Comparison of ENCODE assay signal across 2 cellular contexts in genomic region chr1:93807301-93807930, GRCh38.
TF ChIP-seq lines count a peak whose summit lies in the region.

No MANE protein-coding gene starts in this region.

TF ChIP-seq in IMR-90, 13 proteins besides CTCF, POLR2A, EP300 and RAD21:
- TF ChIP-seq MAFK (IDR thresholded peaks at IDR 0.05; ENCODE audit: low read depth, low read length) (no peak), FOS (IDR thresholded peaks at IDR 0.05; ENCODE audit: low read depth, low read length) (no peak), NFE2L2 (IDR thresholded peaks at IDR 0.05; ENCODE audit: low read depth, low read length) (no peak), MAZ (IDR thresholded peaks at IDR 0.05; ENCODE audit: borderline replicate concordance, low read depth, low read length) (no peak), SMC3 (IDR thresholded peaks at IDR 0.05; ENCODE audit: low read depth, low read length) (no peak), RFX5 (IDR thresholded peaks at IDR 0.05; ENCODE audit: low read depth, low read length) (no peak), BHLHE40 (IDR thresholded peaks at IDR 0.05; ENCODE audit: low read depth, low read length) (no peak)
- TF ChIP-seq, protein P1, sequence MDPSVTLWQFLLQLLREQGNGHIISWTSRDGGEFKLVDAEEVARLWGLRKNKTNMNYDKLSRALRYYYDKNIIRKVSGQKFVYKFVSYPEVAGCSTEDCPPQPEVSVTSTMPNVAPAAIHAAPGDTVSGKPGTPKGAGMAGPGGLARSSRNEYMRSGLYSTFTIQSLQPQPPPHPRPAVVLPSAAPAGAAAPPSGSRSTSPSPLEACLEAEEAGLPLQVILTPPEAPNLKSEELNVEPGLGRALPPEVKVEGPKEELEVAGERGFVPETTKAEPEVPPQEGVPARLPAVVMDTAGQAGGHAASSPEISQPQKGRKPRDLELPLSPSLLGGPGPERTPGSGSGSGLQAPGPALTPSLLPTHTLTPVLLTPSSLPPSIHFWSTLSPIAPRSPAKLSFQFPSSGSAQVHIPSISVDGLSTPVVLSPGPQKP (IDR thresholded peaks at IDR 0.05; ENCODE audit: borderline replicate concordance, low read depth, low read length), result no peak

TF ChIP-seq in WTC11, 78 proteins besides CTCF, POLR2A, EP300 and RAD21:
- TF ChIP-seq IRF2 (CRISPR knock-in tag; IDR thresholded peaks at IDR 0.05; ENCODE audit: borderline replicate concordance, low read depth), result no peak
- no peak for TF ChIP-seq FOXK1 (CRISPR knock-in tag; IDR thresholded peaks at IDR 0.05)
- TF ChIP-seq, protein P2, sequence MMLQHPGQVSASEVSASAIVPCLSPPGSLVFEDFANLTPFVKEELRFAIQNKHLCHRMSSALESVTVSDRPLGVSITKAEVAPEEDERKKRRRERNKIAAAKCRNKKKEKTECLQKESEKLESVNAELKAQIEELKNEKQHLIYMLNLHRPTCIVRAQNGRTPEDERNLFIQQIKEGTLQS (CRISPR knock-in tag; conservative IDR thresholded peaks at IDR 0.05), result no peak
- TF ChIP-seq NFATC4 (CRISPR knock-in tag; IDR thresholded peaks at IDR 0.05), result no peak
- TF ChIP-seq, protein P3, sequence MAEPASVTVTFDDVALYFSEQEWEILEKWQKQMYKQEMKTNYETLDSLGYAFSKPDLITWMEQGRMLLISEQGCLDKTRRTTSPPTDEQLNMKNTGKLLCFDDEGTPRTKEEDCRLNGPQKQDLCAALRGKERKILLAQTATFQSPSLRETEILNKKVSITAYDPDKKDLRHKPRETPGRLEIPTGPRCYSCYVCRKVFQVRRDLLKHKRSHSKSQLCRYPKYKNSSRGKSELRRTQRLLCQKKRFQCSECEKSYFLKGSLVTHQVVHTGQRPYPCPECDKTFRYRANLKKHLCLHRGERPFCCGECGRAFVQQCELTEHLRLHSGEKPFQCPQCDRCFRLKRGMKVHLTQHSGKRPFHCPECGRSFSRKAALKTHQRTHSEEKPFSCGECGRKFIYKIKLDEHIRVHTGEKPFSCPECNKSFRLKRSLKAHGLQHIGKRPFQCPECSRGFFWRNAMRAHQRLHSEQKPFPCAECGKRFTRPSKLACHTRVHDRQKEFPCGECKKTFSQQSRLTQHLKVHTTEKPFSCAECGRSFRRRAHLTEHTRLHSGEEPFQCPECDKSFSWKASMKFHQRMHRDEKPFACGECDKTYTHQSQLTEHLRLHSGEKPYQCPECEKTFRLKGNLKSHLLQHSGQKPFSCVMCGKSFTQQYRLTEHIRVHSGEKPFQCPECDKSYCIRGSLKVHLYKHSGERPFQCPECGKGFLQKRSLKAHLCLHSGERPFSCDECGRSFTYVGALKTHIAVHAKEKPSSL (CRISPR knock-in tag; conservative IDR thresholded peaks at IDR 0.05), result no peak
- TF ChIP-seq MAX (CRISPR knock-in tag; IDR thresholded peaks at IDR 0.05), result no peak
- TF ChIP-seq ZNF423 (CRISPR knock-in tag; IDR thresholded peaks at IDR 0.05), result no peak
- no peak for TF ChIP-seq FOXP1 (CRISPR knock-in tag; IDR thresholded peaks at IDR 0.05; ENCODE audit: borderline replicate concordance)
- TF ChIP-seq, protein P4, sequence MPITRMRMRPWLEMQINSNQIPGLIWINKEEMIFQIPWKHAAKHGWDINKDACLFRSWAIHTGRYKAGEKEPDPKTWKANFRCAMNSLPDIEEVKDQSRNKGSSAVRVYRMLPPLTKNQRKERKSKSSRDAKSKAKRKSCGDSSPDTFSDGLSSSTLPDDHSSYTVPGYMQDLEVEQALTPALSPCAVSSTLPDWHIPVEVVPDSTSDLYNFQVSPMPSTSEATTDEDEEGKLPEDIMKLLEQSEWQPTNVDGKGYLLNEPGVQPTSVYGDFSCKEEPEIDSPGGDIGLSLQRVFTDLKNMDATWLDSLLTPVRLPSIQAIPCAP (CRISPR knock-in tag; IDR thresholded peaks at IDR 0.05), result no peak
- TF ChIP-seq ZNF232 (CRISPR knock-in tag; IDR thresholded peaks at IDR 0.05), result no peak
- no peak for TF ChIP-seq NR2C2 (CRISPR knock-in tag; IDR thresholded peaks at IDR 0.05)
- no peak for TF ChIP-seq HMGXB4 (CRISPR knock-in tag; IDR thresholded peaks at IDR 0.05)
- TF ChIP-seq, protein P5, sequence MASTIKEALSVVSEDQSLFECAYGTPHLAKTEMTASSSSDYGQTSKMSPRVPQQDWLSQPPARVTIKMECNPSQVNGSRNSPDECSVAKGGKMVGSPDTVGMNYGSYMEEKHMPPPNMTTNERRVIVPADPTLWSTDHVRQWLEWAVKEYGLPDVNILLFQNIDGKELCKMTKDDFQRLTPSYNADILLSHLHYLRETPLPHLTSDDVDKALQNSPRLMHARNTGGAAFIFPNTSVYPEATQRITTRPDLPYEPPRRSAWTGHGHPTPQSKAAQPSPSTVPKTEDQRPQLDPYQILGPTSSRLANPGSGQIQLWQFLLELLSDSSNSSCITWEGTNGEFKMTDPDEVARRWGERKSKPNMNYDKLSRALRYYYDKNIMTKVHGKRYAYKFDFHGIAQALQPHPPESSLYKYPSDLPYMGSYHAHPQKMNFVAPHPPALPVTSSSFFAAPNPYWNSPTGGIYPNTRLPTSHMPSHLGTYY (CRISPR knock-in tag; IDR thresholded peaks at IDR 0.05), result no peak
- TF ChIP-seq ZNF671 (CRISPR knock-in tag; IDR thresholded peaks at IDR 0.05), result no peak
- no peak for TF ChIP-seq SMAD3 (CRISPR knock-in tag; IDR thresholded peaks at IDR 0.05; ENCODE audit: borderline replicate concordance)
